23 cellular contexts compared by ENCODE assay signal in genomic region chr4:136810626-136811025, GRCh38.
"Had no signal": no experiment of that assay in that cellular context is flagged by ENCODE, and none has a peak within 500 bp of the region (broad histone marks: within the 10 kb centered on the region; RNA-seq: fewer than 3 reads in every experiment).

No MANE protein-coding gene starts in this region.

- H3K27ac Mint-ChIP-seq: naive B cell had no signal

- H3K4me1 ChIP-seq: gastrocnemius medialis, prostate gland, right atrium auricular region, tibial artery had no signal

- H3K9me3 ChIP-seq: gastrocnemius medialis, prostate gland, right atrium auricular region, tibial artery had no signal

- H3K4me3 ChIP-seq: gastrocnemius medialis, prostate gland, right atrium auricular region, tibial artery had no signal

- H3K4me3 Mint-ChIP-seq: naive B cell, neural crest cell had no signal

- H3K27ac ChIP-seq: gastrocnemius medialis, prostate gland, right atrium auricular region, tibial artery, VCaP had no signal

- H3K27me3 ChIP-seq: gastrocnemius medialis, right atrium auricular region, tibial artery had no signal

- H3K36me3 Mint-ChIP-seq: naive B cell had no signal

- H3K27me3 Mint-ChIP-seq: naive B cell had no signal

- DNase-seq: activated CD4-positive, CD25-positive, alpha-beta regulatory T cell treated with anti-CD3 and anti-CD28 coated beads, Interleukin-2, amount 50 U/mL, for 72 hours; activated CD8-positive, alpha-beta memory T cell treated with anti-CD3 and anti-CD28 coated beads for 24 hours; activated CD8-positive, alpha-beta memory T cell treated with anti-CD3 and anti-CD28 coated beads, Interleukin-2, amount 50 U/mL, for 48 hours; activated effector memory CD4-positive, alpha-beta T cell treated with Interleukin-2 at 50 U/mL for 16 hours; activated naive CD4-positive, alpha-beta T cell treated with anti-CD3 and anti-CD28 coated beads, Interleukin-2, amount 50 U/mL, for 16 hours; activated T-cell treated with anti-CD3 and anti-CD28 coated beads, Interleukin-2, amount 50 U/mL, for 48 hours; aorta; cortex of kidney; gastrocnemius medialis; head of caudate nucleus; kidney glomerular epithelial cell; left ventricle myocardium superior; naive B cell; stimulated activated CD4-positive, alpha-beta T cell treated with anti-CD3 and anti-CD28 coated beads, Interleukin-12 subunit alpha, Interleukin-12 subunit beta, amount 100 ng/mL, for 4 hours; stimulated activated CD4-positive, alpha-beta T cell treated with anti-CD3 and anti-CD28 coated beads, Interleukin-1b, Interleukin-23, amount 100 ng/mL, for 48 hours; stimulated activated naive CD8-positive, alpha-beta T cell treated with anti-CD3 and anti-CD28 coated beads, Interleukin-15, Interleukin-2, amounts not matched to agents 100 U/mL and 50 U/mL, for 24 hours; substantia nigra; T1000; tibial artery had no signal

- ATAC-seq: gastrocnemius medialis; left ventricle myocardium superior; stimulated activated naive CD8-positive, alpha-beta T cell treated with anti-CD3 and anti-CD28 coated beads, Interleukin-15, Interleukin-2, amounts not matched to agents 100 U/mL and 50 U/mL, for 24 hours had no signal

- H3K4me1 Mint-ChIP-seq: naive B cell, neural crest cell had no signal

- H3K36me3 ChIP-seq: gastrocnemius medialis, prostate gland, right atrium auricular region, tibial artery had no signal
